Comparison of ENCODE assay signal across 8 cellular contexts in genomic region chr5:88785396-88786216, GRCh38.
DNase-seq lines count a peak whose midpoint lies in the region; ATAC-seq and TF ChIP-seq lines count a peak whose summit lies in the region.

No MANE protein-coding gene starts in this region.

- H3K9me3 ChIP-seq in mucosa of descending colon (no peaks in the 10 kb centered on the region), uterus (no peaks in the 10 kb centered on the region)

- intact Hi-C loops in Right ventricle myocardium inferior (cut with DNase I): loop anchor here (2.0 to 5.0 kb wide), 4 partner anchors 25 to 97 kb away; partner anchors contain the start of gene MEF2C
- intact Hi-C loops in cardiac septum (cut with DNase I): loop anchor here (2.0 to 5.0 kb wide), 3 partner anchors 41 to 99 kb away; no protein-coding TSS in a partner anchor
- intact Hi-C loops in mucosa of descending colon (cut with DNase I, micrococcal nuclease): no loop called here
- intact Hi-C loops in uterus (cut with DNase I; ENCODE audit: low total_unique reads): no loop called here

- H3K4me3 ChIP-seq in mucosa of descending colon (no peak overlapping the region), uterus (no peak overlapping the region)

- H3K4me1 ChIP-seq in mucosa of descending colon (ENCODE audit: low read depth): peaks cover 17% of the 10 kb centered on the region
- peaks cover 0 to 10% of the 10 kb centered on the region in 2 donors for H3K4me1 ChIP-seq in uterus

- H3K27me3 ChIP-seq in uterus: no peaks in the 10 kb centered on the region

- H3K36me3 ChIP-seq in mucosa of descending colon (ENCODE audit: low read depth) (no peaks in the 10 kb centered on the region), uterus (no peaks in the 10 kb centered on the region)

- TF ChIP-seq CTCF in mucosa of descending colon (IDR thresholded peaks at IDR 0.05): no peak
- TF ChIP-seq CTCF in uterus (IDR thresholded peaks at IDR 0.05): no peak

- peak overlapping the region; percentile 85 to 94 for H3K27ac ChIP-seq in uterus

- ATAC-seq in Right ventricle myocardium inferior (peak; percentile 91), HG03045 (IDR thresholded peaks at IDR 0.05; ENCODE audit: unreplicated experiment) (peak; percentile 47), mucosa of descending colon (peak; percentile 80)

- no peak for DNase-seq in Right ventricle myocardium inferior (ENCODE audit: missing footprints)
- DNase-seq in cardiac septum (ENCODE audit: low spot score): no peak
- DNase-seq in NCI-H526 treated with DMSO at 0.1 percent for 48 hours (lab: John Stamatoyannopoulos, UW): peak; percentile 45
- DNase-seq in dermis blood vessel endothelial cell: peak; percentile 94
- DNase-seq in mucosa of descending colon: peak in 1 of 3 donors; percentile 37
- peak; percentile 28 to 70 for DNase-seq in uterus
- DNase-seq in HuH-7.5 (ENCODE audit: low spot score): no peak

- TF ChIP-seq POLR2A in uterus (IDR thresholded peaks at IDR 0.05): no peak

Comparison
In these comparisons a context has a peak if more than half of its experiments do, and no peak if none do; other contexts are left out.
1. DNase-seq: peak in NCI-H526 treated with DMSO at 0.1 percent for 48 hours (single experiment), dermis blood vessel endothelial cell (single experiment) and uterus (2 of 2); none in Right ventricle myocardium inferior (single experiment), cardiac septum (single experiment) and HuH-7.5 (single experiment).
2. intact Hi-C loops: an anchor here in Right ventricle myocardium inferior (2.0 to 5.0 kb wide) and cardiac septum (2.0 to 5.0 kb wide); none called in mucosa of descending colon and uterus.
3. Peak in every context shown above with its lines, with median percentiles within 50 percentile points of each other: ATAC-seq.